33 cellular contexts compared by ENCODE assay signal in genomic region chr2:1462984-1463383, GRCh38. TPM values are rescaled to one million over a fixed set of nuclear protein-coding genes. Genes with fewer than 3 reads are reported as not detected.
"Had no signal": no experiment of that assay in that cellular context is flagged by ENCODE, and none has a peak within 500 bp of the region (broad histone marks: within the 10 kb centered on the region; RNA-seq: fewer than 3 reads in every experiment).

No MANE protein-coding gene starts in this region.

- H3K36me3 ChIP-seq: ascending aorta, cardiac muscle cell, WERI-Rb-1 had no signal

- H3K27ac ChIP-seq: ascending aorta, cardiac muscle cell, WERI-Rb-1 had no signal

- FAIRE-seq: bronchial epithelial cell had no signal

- H3K4me3 ChIP-seq: ascending aorta, cardiac muscle cell had no signal

- H3K9me3 ChIP-seq: ascending aorta had no signal

- ATAC-seq: activated CD4-positive, alpha-beta T cell treated with anti-CD3 and anti-CD28 coated beads for 36 hours; activated CD4-positive, CD25-positive, alpha-beta regulatory T cell treated with anti-CD3 and anti-CD28 coated beads, Interleukin-2, amount 50 U/mL, for 24 hours; activated CD8-positive, alpha-beta memory T cell treated with anti-CD3 and anti-CD28 coated beads, Interleukin-2, amount 10 ng/mL, durations not matched to agents 7 days and 5 days; activated CD8-positive, alpha-beta T cell treated with anti-CD3 and anti-CD28 coated beads, Interleukin-2, amount 10 ng/mL, durations not matched to agents 7 days and 5 days; activated naive CD8-positive, alpha-beta T cell treated with anti-CD3 and anti-CD28 coated beads, Interleukin-2, amount 50 U/mL, for 24 hours; WTC11 had no signal

- H3K4me1 ChIP-seq: ascending aorta had no signal

- DNase-seq: activated CD4-positive, alpha-beta memory T cell treated with anti-CD3 and anti-CD28 coated beads, Interleukin-2, amount 10 ng/mL, durations not matched to agents 7 days and 5 days; activated CD4-positive, alpha-beta T cell treated with anti-CD3 and anti-CD28 coated beads for 1 hour; activated CD4-positive, alpha-beta T cell treated with anti-CD3 and anti-CD28 coated beads for 36 hours; activated CD4-positive, alpha-beta T cell treated with anti-CD3 and anti-CD28 coated beads for 48 hours; activated CD4-positive, alpha-beta T cell treated with anti-CD3 and anti-CD28 coated beads, Interleukin-2, amount 10 ng/mL, durations not matched to agents 7 days and 5 days; activated CD4-positive, alpha-beta T cell treated with anti-CD3 and anti-CD28 coated beads, Interleukin-2, amount 50 U/mL, for 48 hours; activated CD4-positive, CD25-positive, alpha-beta regulatory T cell; activated CD8-positive, alpha-beta memory T cell treated with anti-CD3 and anti-CD28 coated beads for 24 hours; activated CD8-positive, alpha-beta memory T cell treated with anti-CD3 and anti-CD28 coated beads, Interleukin-2, amount 10 ng/mL, durations not matched to agents 7 days and 5 days; activated CD8-positive, alpha-beta memory T cell treated with anti-CD3 and anti-CD28 coated beads, Interleukin-2, amount 50 U/mL, for 48 hours; activated effector memory CD4-positive, alpha-beta T cell treated with Interleukin-2 at 50 U/mL for 16 hours; activated gamma-delta T cell; activated naive CD4-positive, alpha-beta T cell treated with anti-CD3 and anti-CD28 coated beads, Interleukin-2, amount 10 ng/mL, durations not matched to agents 7 days and 5 days; activated naive CD4-positive, alpha-beta T cell treated with Interleukin-2 at 50 U/mL for 16 hours; activated naive CD8-positive, alpha-beta T cell treated with anti-CD3 and anti-CD28 coated beads, Interleukin-2, amount 10 ng/mL, durations not matched to agents 7 days and 5 days; activated naive CD8-positive, alpha-beta T cell treated with anti-CD3 and anti-CD28 coated beads, Interleukin-2, amount 50 U/mL, for 24 hours; activated T-cell treated with anti-CD3 and anti-CD28 coated beads, Interleukin-2, amount 50 U/mL, for 24 hours; activated T-cell treated with anti-CD3 and anti-CD28 coated beads, Interleukin-2, amount 50 U/mL, for 48 hours; amygdala; anterior cingulate cortex; caudate nucleus; cerebellar nuclear complex; T-helper 1 cell; T-helper 2 cell; T-helper 9 cell; WERI-Rb-1 had no signal

RNA-seq across cellular contexts. Expression of gene TPO, which starts 49.7 kb away (rescaled TPM):
- total RNA-seq: activated CD4-positive, alpha-beta T cell treated with anti-CD3 and anti-CD28 coated beads for 36 hours; activated CD8-positive, alpha-beta T cell treated with anti-CD3 and anti-CD28 coated beads, Interleukin-2, amount 10 ng/mL, durations not matched to agents 7 days and 5 days; activated naive CD8-positive, alpha-beta T cell treated with anti-CD3 and anti-CD28 coated beads, Interleukin-2, amount 10 ng/mL, durations not matched to agents 7 days and 5 days; activated T-helper 2 cell treated with anti-CD3 and anti-CD28 coated beads, Interferon-gamma antibody, Interleukin-2, Interleukin-4, amounts not matched to agents 10 μg/mL and 5 μg/mL and 100 μg/mL, durations not matched to agents 14 hours and 24 hours and 36 hours; bronchial epithelial cell; WTC11 had no signal
